8 cellular contexts compared by ENCODE assay signal in genomic region chr1:67053535-67053784, GRCh38. TPM values are rescaled to one million over a fixed set of nuclear protein-coding genes. Genes with fewer than 3 reads are reported as not detected.
DNase-seq lines count a peak whose midpoint lies in the region; ATAC-seq and TF ChIP-seq lines count a peak whose summit lies in the region.

No MANE protein-coding gene starts in this region.

- no peaks in the 10 kb centered on the region for H3K9me3 ChIP-seq in CD8-positive, alpha-beta memory T cell (ENCODE audit: low read length)
- H3K9me3 ChIP-seq in gastroesophageal sphincter: no peaks in the 10 kb centered on the region
- no peaks in the 10 kb centered on the region for H3K9me3 ChIP-seq in neutrophil

- no CpG with 5 or more reads among the region's 34 CpGs for WGBS in gastroesophageal sphincter (ENCODE audit: low coverage in 1 of 2), 2 donors

- POLR2A ChIA-PET in CD8-positive, alpha-beta memory T cell (lab: Charles Lee): interaction anchor here (0.6 to 1.3 kb wide), 5 partner anchors 11 to 721 kb away, joined by 3 to 4 read pairs (median 3); partner anchors contain the start of gene GADD45A

- H3K9me3 Mint-ChIP-seq in CD8-positive, alpha-beta memory T cell: no peaks in the 10 kb centered on the region

- peaks cover 27 to 38% (median 34%) of the 10 kb centered on the region in 3 donors for H3K4me1 Mint-ChIP-seq in CD8-positive, alpha-beta memory T cell

- peak overlapping the region; percentile 80 to 99 (median 96) for H3K27ac Mint-ChIP-seq in CD8-positive, alpha-beta memory T cell

- TF ChIP-seq CTCF in gastroesophageal sphincter (IDR thresholded peaks at IDR 0.05) (no peak), neutrophil (IDR thresholded peaks at IDR 0.05) (no peak)

- CTCF ChIA-PET in CD8-positive, alpha-beta memory T cell (lab: Charles Lee): interaction anchor here (2.1 kb wide), 1 partner anchor 95 kb away, joined by 11 read pairs; no protein-coding TSS in a partner anchor

- ATAC-seq in GM19463 (IDR thresholded peaks at IDR 0.05; ENCODE audit: unreplicated experiment) (peak; percentile 29), HG03521 (IDR thresholded peaks at IDR 0.05; ENCODE audit: unreplicated experiment) (peak; percentile 31), gastroesophageal sphincter (peak; percentile 87)

- peaks cover 5% of the 10 kb centered on the region for H3K36me3 ChIP-seq in CD8-positive, alpha-beta memory T cell (ENCODE audit: insufficient read depth, low read length)
- H3K36me3 ChIP-seq in gastroesophageal sphincter: peaks cover 0 to 20% of the 10 kb centered on the region in 2 donors
- H3K36me3 ChIP-seq in neutrophil: peaks cover 10% of the 10 kb centered on the region

- no peak for TF ChIP-seq POLR2A in gastroesophageal sphincter (IDR thresholded peaks at IDR 0.05)

- peak overlapping the region; percentile 89 for H3K4me3 ChIP-seq in CD8-positive, alpha-beta memory T cell (ENCODE audit: low read length)
- peak overlapping the region; percentile 62 to 79 for H3K4me3 ChIP-seq in gastroesophageal sphincter
- H3K4me3 ChIP-seq in neutrophil (ENCODE audit: low read depth in 1 of 2, low read length in 1 of 2): peak overlapping the region; percentile 71 to 78

- H3K36me3 Mint-ChIP-seq in CD8-positive, alpha-beta memory T cell: peaks cover 3 to 34% (median 6%) of the 10 kb centered on the region in 3 donors

- peaks cover 24% of the 10 kb centered on the region for H3K4me1 ChIP-seq in CD8-positive, alpha-beta memory T cell (ENCODE audit: insufficient read depth, low read length)
- peaks cover 0 to 35% (median 14%) of the 10 kb centered on the region in 3 donors for H3K4me1 ChIP-seq in gastroesophageal sphincter
- peaks cover 14 to 25% of the 10 kb centered on the region in 2 experiments for H3K4me1 ChIP-seq in neutrophil (ENCODE audit: control insufficient read depth in 1 of 2, insufficient read depth in 1 of 2, low read depth in 1 of 2, low read length in 1 of 2)

- peak overlapping the region; percentile 83 to 98 (median 93) for H3K4me3 Mint-ChIP-seq in CD8-positive, alpha-beta memory T cell

- TF ChIP-seq EP300 in gastroesophageal sphincter (IDR thresholded peaks at IDR 0.05): no peak

- no peaks in the 10 kb centered on the region for H3K27me3 ChIP-seq in CD8-positive, alpha-beta memory T cell (ENCODE audit: insufficient read depth, low read length, poor library complexity, severe bottlenecking)
- H3K27me3 ChIP-seq in gastroesophageal sphincter (no peaks in the 10 kb centered on the region), neutrophil (no peaks in the 10 kb centered on the region)

- no peaks in the 10 kb centered on the region for H3K27me3 Mint-ChIP-seq in CD8-positive, alpha-beta memory T cell

- DNase-seq in CD8-positive, alpha-beta memory T cell: peak in 2 of 5 donors; percentile 17 to 26
- DNase-seq in activated gamma-delta T cell (lab: John Stamatoyannopoulos, UW) (peak; percentile 36), SIG-M5 treated with dmso at 0.1 percent for 504 hours (lab: John Stamatoyannopoulos, UW; ENCODE audit: unreplicated experiment) (no peak), foreskin melanocyte (no peak)

- peak overlapping the region; percentile 91 for H3K27ac ChIP-seq in CD8-positive, alpha-beta memory T cell (ENCODE audit: low read depth, low read length)
- H3K27ac ChIP-seq in gastroesophageal sphincter (peak overlapping the region; percentile 84 to 96 (median 94)), neutrophil (peak overlapping the region; percentile 89)

RNA-seq across cellular contexts. Expression of gene SLC35D1, which starts 0.5 kb away (rescaled TPM):
- total RNA-seq in CD8-positive, alpha-beta memory T cell: 10 to 100 TPM; 17.0 to 17.5 TPM
- polyA plus RNA-seq in CD8-positive, alpha-beta memory T cell: 4.1 TPM
- total RNA-seq in gastroesophageal sphincter: 10 to 100 TPM in 1 of 4 donors, 1 to 10 TPM in 3; 7.7 to 13.4 (median 9.2) TPM

Comparison
In these comparisons a context has a peak if more than half of its experiments do, and no peak if none do; other contexts are left out.
1. ATAC-seq: peak in every context shown above with its lines; median percentile 87 in gastroesophageal sphincter; 31 in HG03521; 29 in GM19463.